Comparison of ENCODE assay signal across 10 cellular contexts in the genomic region with DNA sequence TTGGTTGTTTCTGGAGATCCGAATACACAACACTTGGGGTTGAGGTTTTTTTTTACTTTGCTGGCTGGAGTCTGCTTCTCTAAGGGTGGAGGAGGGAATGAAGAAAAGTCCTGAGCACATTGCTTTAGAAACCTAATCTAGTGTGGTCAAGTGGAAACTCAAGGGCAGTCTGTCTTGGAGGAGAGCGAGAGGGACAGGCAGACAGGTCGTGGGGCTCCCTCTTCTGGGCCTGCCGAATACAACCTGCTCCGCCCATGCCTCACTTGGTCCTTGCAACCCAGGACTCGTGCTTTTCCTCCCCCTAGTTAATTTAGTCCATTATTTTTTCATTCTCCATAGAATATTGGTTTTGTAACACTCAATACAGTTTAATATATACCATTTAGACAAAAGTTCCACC.
DNase-seq lines count a peak whose midpoint lies in the region; ATAC-seq, FAIRE-seq and TF ChIP-seq lines count a peak whose summit lies in the region.
"Had no signal": no experiment of that assay in that cellular context is flagged by ENCODE, and none has a peak within 500 bp of the region (broad histone marks: within the 10 kb centered on the region; RNA-seq: fewer than 3 reads in every experiment).

No MANE protein-coding gene starts in this region.

- no peaks in the 10 kb centered on the region for H3K9me3 ChIP-seq in right atrium auricular region
- H3K9me3 ChIP-seq in H1 (ENCODE audit: insufficient read depth in 2 of 2, low read depth in 1 of 2, low read length in 1 of 2) = no peaks in the 10 kb centered on the region

- peak; percentile 90 for FAIRE-seq in H1 (lab: Jason Lieb, UNC)

- H3K9me3 Mint-ChIP-seq in type B pancreatic cell = peaks cover 4% of the 10 kb centered on the region
- H3K9me3 Mint-ChIP-seq: naive thymus-derived CD8-positive, alpha-beta T cell had no signal

- peak; percentile 82 to 85 for TF ChIP-seq RAD21 in H1 (IDR thresholded peaks at IDR 0.05 in 1 of 2, conservative IDR thresholded peaks at IDR 0.05 in 1 of 2; ENCODE audit: low read depth in 2 of 2, low read length in 2 of 2)

- H3K27me3 Mint-ChIP-seq in type B pancreatic cell = no peaks in the 10 kb centered on the region

- H3K36me3 ChIP-seq in right atrium auricular region (no peaks in the 10 kb centered on the region), H1 (ENCODE audit: control insufficient read depth in 2 of 4, insufficient read depth in 4 of 4, low read length in 3 of 4) (no peaks in the 10 kb centered on the region)

- H2BK15ac ChIP-seq in H1 (ENCODE audit: low read length) = no peak overlapping the region

- CTCF ChIA-PET in H1 (lab: Charles Lee; ENCODE audit: partially characterized antibody) = interaction anchor here (0.7 to 1.5 kb wide), 7 partner anchors 8 to 539 kb away, joined by 3 to 4 read pairs (median 3); no protein-coding TSS in a partner anchor

- H3K27me3 ChIP-seq in right atrium auricular region (no peaks in the 10 kb centered on the region), H1 (replicated peaks in 1 of 4; ENCODE audit: control insufficient read depth in 3 of 4, extremely low read depth in 1 of 4, insufficient read depth in 3 of 4, low read length in 3 of 4) (no peaks in the 10 kb centered on the region)

- H3K4ac ChIP-seq in H1 (replicated peaks; ENCODE audit: insufficient read length, low read depth, low read length) = no peak overlapping the region

- ATAC-seq in Right ventricle myocardium inferior (peak; percentile 85), HG02763 (IDR thresholded peaks at IDR 0.05; ENCODE audit: unreplicated experiment) (no peak), sciatic nerve (no peak), HG03469 (IDR thresholded peaks at IDR 0.05; ENCODE audit: unreplicated experiment) (no peak)
- ATAC-seq: naive thymus-derived CD8-positive, alpha-beta T cell had no signal

- H2BK12ac ChIP-seq in H1 (ENCODE audit: low read depth, low read length) = no peak overlapping the region

- H3K4me1 Mint-ChIP-seq in type B pancreatic cell (ENCODE audit: unreplicated experiment) = peaks cover 14% of the 10 kb centered on the region

- POLR2A ChIA-PET in H1 (lab: Charles Lee; ENCODE audit: partially characterized antibody) = no interaction called here

- H4K91ac ChIP-seq in H1 (replicated peaks; ENCODE audit: insufficient read length, low read length) = no peak overlapping the region

- H3K4me2 ChIP-seq in H1 (ENCODE audit: insufficient read depth in 1 of 2, low read depth in 2 of 2, low read length in 2 of 2) = no peak overlapping the region

- no peaks in the 10 kb centered on the region for H3K23me2 ChIP-seq in H1 (ENCODE audit: low read depth, low read length)

- no peak overlapping the region for H3K27ac ChIP-seq in right atrium auricular region
- H3K27ac ChIP-seq in H1 (ENCODE audit: low read depth, low read length) = no peak overlapping the region

- H3K4me3 ChIP-seq in right atrium auricular region = no peak overlapping the region
- H3K4me3 ChIP-seq in H1 (ENCODE audit: extremely low read depth in 1 of 4, insufficient read depth in 2 of 4, low read depth in 3 of 4, low read length in 4 of 4) = no peak overlapping the region

- no peak overlapping the region for H3K18ac ChIP-seq in H1 (ENCODE audit: extremely low read depth, low read length)

- no peak overlapping the region for H3K23ac ChIP-seq in H1 (ENCODE audit: insufficient read length)

- H2AFZ ChIP-seq in H1 (ENCODE audit: low read length) = peak overlapping the region; percentile 89; the same call in 1 of the 2 replicates

- H4K8ac ChIP-seq in H1 (ENCODE audit: extremely low read depth, insufficient read depth, low read length) = no peak overlapping the region

- TF ChIP-seq EP300 in H1 (IDR thresholded peaks at IDR 0.05; ENCODE audit: borderline replicate concordance in 1 of 2, low read depth in 2 of 2, low read length in 2 of 2) = no peak

- no peak overlapping the region for H3K27ac Mint-ChIP-seq in type B pancreatic cell
- H3K27ac Mint-ChIP-seq: naive thymus-derived CD8-positive, alpha-beta T cell had no signal

- no peak overlapping the region for H2AK5ac ChIP-seq in H1 (ENCODE audit: low read depth, low read length)

- DNase-seq in Right ventricle myocardium inferior (ENCODE audit: missing footprints) (no peak), right atrium auricular region (ENCODE audit: low spot score) (no peak), NCI-H524 (lab: John Stamatoyannopoulos, UW) (peak; percentile 49 to 75), H1 (ENCODE audit: low read depth in 1 of 2, low spot score in 2 of 2) (peak in 1 of 2 experiments; percentile 60), type B pancreatic cell (ENCODE audit: extremely low spot score, unreplicated experiment) (no peak), sciatic nerve (ENCODE audit: low spot score) (no peak)
- DNase-seq: activated gamma-delta T cell treated with Interleukin-2 at 50 U/mL for 16 hours; naive thymus-derived CD8-positive, alpha-beta T cell had no signal

- no peak overlapping the region for H3K9ac ChIP-seq in H1 (replicated peaks in 1 of 4; ENCODE audit: extremely low read depth in 1 of 4, low read depth in 3 of 4, low read length in 3 of 4)

- no peaks in the 10 kb centered on the region for H4K20me1 ChIP-seq in H1 (replicated peaks in 1 of 2; ENCODE audit: control insufficient read depth in 1 of 2, insufficient read depth in 2 of 2, low read length in 2 of 2)

- H2BK5ac ChIP-seq in H1 (ENCODE audit: low read depth, low read length) = no peak overlapping the region

- no peak overlapping the region for H3K56ac ChIP-seq in H1 (replicated peaks; ENCODE audit: insufficient read length, low read depth, low read length)

- H2BK20ac ChIP-seq in H1 (ENCODE audit: low read length) = no peak overlapping the region

- no peaks in the 10 kb centered on the region for H3K79me1 ChIP-seq in H1 (ENCODE audit: low read depth, low read length)

- intact Hi-C loops in Right ventricle myocardium inferior (cut with DNase I) (no loop called here), sciatic nerve (cut with DNase I) (no loop called here)

- H2BK120ac ChIP-seq in H1 (replicated peaks; ENCODE audit: low read depth, low read length) = no peak overlapping the region

- no peaks in the 10 kb centered on the region for H3K4me1 ChIP-seq in right atrium auricular region
- no peaks in the 10 kb centered on the region for H3K4me1 ChIP-seq in H1 (replicated peaks in 1 of 4; ENCODE audit: control insufficient read depth in 3 of 4, insufficient read depth in 4 of 4, low read length in 3 of 4)

- no peaks in the 10 kb centered on the region for H3K36me3 Mint-ChIP-seq in type B pancreatic cell

- H3K14ac ChIP-seq in H1 (ENCODE audit: insufficient read length) = no peak overlapping the region

- TF ChIP-seq CTCF in right atrium auricular region (IDR thresholded peaks at IDR 0.05) (peak in 1 of 2 donors; percentile 64), H1 (IDR thresholded peaks at IDR 0.05; ENCODE audit: control extremely low read depth in 1 of 3, insufficient read depth in 1 of 3, low read depth in 1 of 3, low read length in 3 of 3) (peak; percentile 68 to 87 (median 84)), type B pancreatic cell (conservative IDR thresholded peaks at IDR 0.05) (peak; percentile 45)

- TF ChIP-seq POLR2A in H1 (IDR thresholded peaks at IDR 0.05; ENCODE audit: control extremely low read depth in 1 of 2, low read depth in 2 of 2, low read length in 2 of 2) = no peak

- H3K4me3 Mint-ChIP-seq in type B pancreatic cell = no peak overlapping the region
- H3K4me3 Mint-ChIP-seq: naive thymus-derived CD8-positive, alpha-beta T cell had no signal

- 31% methylated on average over 6 of the region's 6 CpGs; no CpG with 5 or more reads in 1 of the 2 experiments for WGBS in H1 (ENCODE audit: extremely low coverage in 1 of 2, insufficient coverage in 1 of 2, insufficient read length in 1 of 2, insufficient replicate concordance in 2 of 2, low coverage in 1 of 2, low lambda C conversion rate in 2 of 2, missing lambda C conversion rate in 1 of 2), 2 experiments

- no peak overlapping the region for H4K5ac ChIP-seq in H1 (ENCODE audit: insufficient read length, low read depth, low read length)

- H3K79me2 ChIP-seq in H1 (ENCODE audit: control insufficient read depth in 1 of 2, insufficient read depth in 2 of 2, low read length in 2 of 2) = no peaks in the 10 kb centered on the region

TF ChIP-seq in H1, 55 proteins besides CTCF, POLR2A, EP300 and RAD21:
- TF ChIP-seq SIRT6 (IDR thresholded peaks at IDR 0.05; ENCODE audit: low read length) = no peak
- no peak for TF ChIP-seq FOSL1 (IDR thresholded peaks at IDR 0.05; ENCODE audit: insufficient read depth, low read depth, low read length)
- no peak for TF ChIP-seq EGR1 (IDR thresholded peaks at IDR 0.05; ENCODE audit: borderline replicate concordance, low read depth, low read length)
- TF ChIP-seq CBX5 (IDR thresholded peaks at IDR 0.05; ENCODE audit: low read depth, low read length) = no peak

Comparison
In these comparisons a context has a peak if more than half of its experiments do, and no peak if none do; other contexts are left out.
1. DNase-seq: peak in NCI-H524 (2 of 2); none in Right ventricle myocardium inferior (single experiment), right atrium auricular region (single experiment), type B pancreatic cell (single experiment) and sciatic nerve (single experiment).